Comparison of ENCODE assay signal across 8 cellular contexts in the genomic region with DNA sequence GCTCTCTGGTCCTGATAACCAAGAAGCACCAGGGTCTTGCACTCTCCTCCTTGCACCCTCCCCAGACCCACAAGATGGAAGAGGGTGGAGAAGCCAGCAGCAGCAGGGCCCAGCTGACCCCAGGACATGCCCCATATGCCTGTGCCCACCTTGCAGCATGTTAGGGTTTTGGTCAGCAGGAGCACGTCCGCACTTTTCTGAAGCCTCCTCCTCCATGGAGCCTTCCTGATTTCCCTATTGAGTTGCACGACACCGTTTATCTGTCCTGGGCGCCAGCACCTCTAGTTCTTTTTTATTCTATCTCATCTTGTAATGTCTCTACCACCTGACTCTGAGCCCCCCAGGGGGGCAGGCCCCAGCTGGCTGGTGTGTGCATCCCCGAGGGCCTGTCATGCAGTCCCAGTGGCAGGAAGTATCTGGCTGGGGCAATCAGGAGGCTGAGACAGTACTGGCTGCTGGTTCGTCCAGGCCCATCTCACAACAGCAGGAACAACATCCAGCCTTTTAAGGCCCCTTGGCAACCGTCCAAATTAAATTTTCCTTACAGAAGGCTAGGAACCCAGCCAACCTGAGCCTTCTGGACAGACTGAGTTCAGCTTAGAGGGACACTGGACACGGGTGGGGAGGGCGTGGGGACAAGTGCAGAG. TPM values are rescaled to one million over a fixed set of nuclear protein-coding genes. Genes with fewer than 3 reads are reported as not detected.
DNase-seq lines count a peak whose midpoint lies in the region; ATAC-seq and TF ChIP-seq lines count a peak whose summit lies in the region.

No MANE protein-coding gene starts in this region.

- 51% methylated on average over 10 of the region's 10 CpGs for WGBS in esophagus, 2 donors
- no CpG with 5 or more reads among the region's 10 CpGs for WGBS in neuronal stem cell (ENCODE audit: extremely low coverage in 2 of 2, insufficient read length in 2 of 2, insufficient replicate concordance in 1 of 2), 2 donors

- no peak overlapping the region for H3K9ac ChIP-seq in neuronal stem cell (ENCODE audit: low read depth, low read length, poor library complexity)

- peak overlapping the region; percentile 84 for H2BK15ac ChIP-seq in neuronal stem cell (ENCODE audit: low read length)

- H3K4me1 ChIP-seq in esophagus (ENCODE audit: control insufficient read depth in 2 of 2, insufficient read depth in 2 of 2, low read length in 1 of 2) (peaks cover 17 to 60% of the 10 kb centered on the region in 2 donors), neuronal stem cell (ENCODE audit: control insufficient read depth in 2 of 2, insufficient read depth in 1 of 2, low read depth in 1 of 2, low read length in 2 of 2) (peaks cover 51 to 66% of the 10 kb centered on the region in 2 donors)

- H2BK5ac ChIP-seq in neuronal stem cell (ENCODE audit: low read length), result peak overlapping the region; percentile 78

- TF ChIP-seq CTCF in C4-2B (conservative IDR thresholded peaks at IDR 0.05), result no peak

- H3K4me2 ChIP-seq in neuronal stem cell (ENCODE audit: insufficient read depth, low read length, poor library complexity, severe bottlenecking), result no peak overlapping the region

- H4K8ac ChIP-seq in neuronal stem cell (ENCODE audit: low read depth, low read length), result no peak overlapping the region

- peak overlapping the region; percentile 89 for H2AK5ac ChIP-seq in neuronal stem cell (ENCODE audit: low read depth, low read length)

- no peak overlapping the region for H3K14ac ChIP-seq in neuronal stem cell (ENCODE audit: low read length)

- H3K36me3 ChIP-seq in esophagus (ENCODE audit: control insufficient read depth in 2 of 2, insufficient read depth in 2 of 2, low read length in 1 of 2) (peaks cover 0 to 1% of the 10 kb centered on the region in 2 donors), neuronal stem cell (replicated peaks in 1 of 2; ENCODE audit: control insufficient read depth in 2 of 2, insufficient read depth in 2 of 2, low read length in 2 of 2) (no peaks in the 10 kb centered on the region)

- peak overlapping the region; percentile 98 for H3K27ac ChIP-seq in C4-2B
- peak overlapping the region; percentile 59 to 96 for H3K27ac ChIP-seq in esophagus (ENCODE audit: low read depth in 2 of 2, low read length in 1 of 2)
- no peak overlapping the region for H3K27ac ChIP-seq in neuronal stem cell (replicated peaks; ENCODE audit: low read length)

- H2BK120ac ChIP-seq in neuronal stem cell (ENCODE audit: low read depth, low read length), result no peak overlapping the region

- ATAC-seq in HG02981 (IDR thresholded peaks at IDR 0.05; ENCODE audit: unreplicated experiment) (no peak), GM19023 (IDR thresholded peaks at IDR 0.05; ENCODE audit: unreplicated experiment) (no peak)

- H3K9me3 ChIP-seq in esophagus (ENCODE audit: control insufficient read depth in 2 of 2, insufficient read depth in 1 of 2, low read depth in 1 of 2, low read length in 1 of 2), result no peaks in the 10 kb centered on the region
- no peaks in the 10 kb centered on the region for H3K9me3 ChIP-seq in neuronal stem cell (replicated peaks in 1 of 2; ENCODE audit: control insufficient read depth in 2 of 2, insufficient read depth in 1 of 2, low read depth in 1 of 2, low read length in 2 of 2)

- peak; percentile 83 for DNase-seq in NCI-H345 treated with DMSO at 0.1 percent for 48 hours (lab: John Stamatoyannopoulos, UW; ENCODE audit: unreplicated experiment)
- no peak for DNase-seq in neuronal stem cell (ENCODE audit: low spot score)
- no peak for DNase-seq in CD1c-positive myeloid dendritic cell (ENCODE audit: extremely low spot score)
- no peak for DNase-seq in HCEC 1CT

- no peak overlapping the region for H3K23ac ChIP-seq in neuronal stem cell (ENCODE audit: low read depth, low read length, poor library complexity)

- H2AFZ ChIP-seq in neuronal stem cell (ENCODE audit: low read length), result no peak overlapping the region

- H3K27me3 ChIP-seq in esophagus (ENCODE audit: control insufficient read depth in 1 of 2, insufficient read depth in 2 of 2, low read length in 2 of 2) (no peaks in the 10 kb centered on the region), neuronal stem cell (ENCODE audit: control insufficient read depth in 3 of 3, insufficient read depth in 3 of 3, low read depth in 1 of 3, low read length in 3 of 3) (no peaks in the 10 kb centered on the region)

- H3K4me3 ChIP-seq in esophagus (ENCODE audit: low read depth in 1 of 2, low read length in 2 of 2) (no peak overlapping the region), neuronal stem cell (ENCODE audit: low read length in 2 of 2) (no peak overlapping the region)

- H3K4ac ChIP-seq in neuronal stem cell (ENCODE audit: low read length), result no peak overlapping the region

- peak overlapping the region; percentile 2 for H2BK12ac ChIP-seq in neuronal stem cell (ENCODE audit: low read length)

- peaks cover 13% of the 10 kb centered on the region for H3K79me1 ChIP-seq in neuronal stem cell (ENCODE audit: low read depth, low read length)

- H3K18ac ChIP-seq in neuronal stem cell (ENCODE audit: low read length), result peak overlapping the region; percentile 87

- no peak overlapping the region for H4K91ac ChIP-seq in neuronal stem cell (ENCODE audit: low read depth, low read length, poor library complexity)

RNA-seq across cellular contexts. Expression of a gene that starts 39.6 kb away (rescaled TPM):
- 10 to 100 TPM; 30.1 to 51.0 TPM for polyA plus RNA-seq in esophagus
- polyA plus RNA-seq in neuronal stem cell (2013, experiment 1 of 2), result 22.3 TPM
- 22.5 TPM for polyA plus RNA-seq in neuronal stem cell (2013, experiment 2 of 2)
